8 cellular contexts compared by ENCODE assay signal in genomic region chr20:46767127-46767761, GRCh38. TPM values are rescaled to one million over a fixed set of nuclear protein-coding genes. Genes with fewer than 3 reads are reported as not detected.
DNase-seq lines count a peak whose midpoint lies in the region; ATAC-seq, FAIRE-seq and TF ChIP-seq lines count a peak whose summit lies in the region.

No MANE protein-coding gene starts in this region.

- no peaks in the 10 kb centered on the region for H3F3A ChIP-seq in PC-3 (ENCODE audit: low read length, unreplicated experiment)

- intact Hi-C loops in PC-3 (cut with micrococcal nuclease) = no loop called here
- intact Hi-C loops in gastrocnemius medialis (cut with DNase I; ENCODE audit: low total_unique reads) = no loop called here

- no TSS peak for BruUV-seq in PC-3 (replicated peaks; lab: Mats Ljungman, UMichigan)

- peak; percentile 75; the same call in 1 of the 2 replicates for ATAC-seq in PC-3
- ATAC-seq in gastrocnemius medialis = no peak
- no peak for ATAC-seq in GM21528 (IDR thresholded peaks at IDR 0.05; ENCODE audit: low FRiP score, unreplicated experiment)

- CTCF ChIA-PET in PC-3 (lab: Charles Lee) = no interaction called here

- peak; percentile 96 for TF ChIP-seq CTCF in PC-3 (conservative IDR thresholded peaks at IDR 0.05; ENCODE audit: low read depth, low read length)
- peak; percentile 89 for TF ChIP-seq CTCF in epithelial cell of proximal tubule (conservative IDR thresholded peaks at IDR 0.05; ENCODE audit: low read depth, low read length)
- TF ChIP-seq CTCF in gastrocnemius medialis (IDR thresholded peaks at IDR 0.05 in 4 of 5, conservative IDR thresholded peaks at IDR 0.05 in 1 of 5) = peak in 2 of 5 experiments; percentile 15 to 40

- no peaks in the 10 kb centered on the region for H3K9me2 ChIP-seq in PC-3 (replicated peaks; ENCODE audit: low read length)

- H3K36me3 ChIP-seq in PC-3 (ENCODE audit: low read depth, low read length) = no peaks in the 10 kb centered on the region
- no peaks in the 10 kb centered on the region for H3K36me3 ChIP-seq in small intestine (ENCODE audit: control insufficient read depth in 2 of 2, insufficient read depth in 2 of 2, low read length in 2 of 2)
- no peaks in the 10 kb centered on the region for H3K36me3 ChIP-seq in gastrocnemius medialis

- TF ChIP-seq POLR2A in gastrocnemius medialis (IDR thresholded peaks at IDR 0.05) = no peak

- H3K27ac ChIP-seq in PC-3 (ENCODE audit: low read length) (no peak overlapping the region), small intestine (ENCODE audit: low read depth in 1 of 2, low read length in 1 of 2) (no peak overlapping the region), gastrocnemius medialis (no peak overlapping the region)

- FAIRE-seq in HTR-8/SVneo (lab: Jason Lieb, UNC) (peak; percentile 88), small intestine (lab: Jason Lieb, UNC) (no peak)

- DNase-seq in NCI-H187 (lab: John Stamatoyannopoulos, UW) (peak; percentile 18 to 29), NCI-H187 treated with DMSO at 0.1 percent for 48 hours (lab: John Stamatoyannopoulos, UW) (no peak), HTR-8/SVneo (ENCODE audit: insufficient read length, low spot score) (peak; percentile 78), PC-3 (peak; percentile 81), epithelial cell of proximal tubule (ENCODE audit: low read depth) (no peak), small intestine (peak; percentile 57), gastrocnemius medialis (no peak)

- in situ Hi-C loops in gastrocnemius medialis (cut with MboI; ENCODE audit: low sequenced_read_pairs in 4 of 4) = loop anchor here (25.0 kb wide), 4 partner anchors 245 to 620 kb away; no protein-coding TSS in a partner anchor

- no peaks in the 10 kb centered on the region for H3K79me2 ChIP-seq in PC-3 (ENCODE audit: low read length)

- 33 to 60% (median 41%) methylated on average over 4 of the region's 4 CpGs for WGBS in small intestine, 3 donors

- H3K9ac ChIP-seq in PC-3 (ENCODE audit: low read length) = no peak overlapping the region

- no peaks in the 10 kb centered on the region for H3K9me3 ChIP-seq in PC-3 (ENCODE audit: low read length)
- H3K9me3 ChIP-seq in small intestine (ENCODE audit: control insufficient read depth, low read depth) = no peaks in the 10 kb centered on the region
- H3K9me3 ChIP-seq in gastrocnemius medialis = no peaks in the 10 kb centered on the region

- H3K4me3 ChIP-seq in PC-3 (ENCODE audit: low read length) (no peak overlapping the region), epithelial cell of proximal tubule (ENCODE audit: low read depth, low read length) (no peak overlapping the region), small intestine (ENCODE audit: low read depth in 1 of 2, low read length in 2 of 2) (no peak overlapping the region), gastrocnemius medialis (no peak overlapping the region)

- POLR2A ChIA-PET in PC-3 (lab: Charles Lee; ENCODE audit: unreplicated experiment) = no interaction called here

- no peak overlapping the region for H3K4me2 ChIP-seq in PC-3 (ENCODE audit: low read length)

- no peak overlapping the region for H2AFZ ChIP-seq in PC-3 (ENCODE audit: low read length)

- peaks cover 8% of the 10 kb centered on the region for H3K4me1 ChIP-seq in PC-3 (ENCODE audit: insufficient read depth, low read length)
- H3K4me1 ChIP-seq in small intestine (ENCODE audit: control insufficient read depth in 2 of 2, insufficient read depth in 1 of 2, low read depth in 1 of 2, low read length in 1 of 2) = no peaks in the 10 kb centered on the region
- no peaks in the 10 kb centered on the region for H3K4me1 ChIP-seq in gastrocnemius medialis

- no peaks in the 10 kb centered on the region for H4K20me1 ChIP-seq in PC-3 (ENCODE audit: low read length)

- H3K27me3 ChIP-seq in PC-3 (ENCODE audit: low read length) (peaks cover 20% of the 10 kb centered on the region), small intestine (ENCODE audit: control insufficient read depth in 2 of 2, insufficient read depth in 2 of 2, low read length in 2 of 2) (peaks cover 0 to 2% of the 10 kb centered on the region in 2 donors), gastrocnemius medialis (no peaks in the 10 kb centered on the region)

RNA-seq across cellular contexts. Expression of gene SLC2A10, which starts 57.8 kb away (rescaled TPM):
- total RNA-seq in PC-3 (2014; rRNA removed) = 9.6 and 10.8 TPM in 2 replicates
- total RNA-seq in epithelial cell of proximal tubule = 4.6 and 12.5 TPM in 2 replicates
- 1 to 10 TPM in 2 of 3 donors, under 1 TPM in 1; 0.27 to 3.7 (median 1.3) TPM for polyA plus RNA-seq in small intestine
- total RNA-seq in gastrocnemius medialis = 1 to 10 TPM in 3 of 4 donors, under 1 TPM in 1; 0.36 to 4.0 (median 2.4) TPM

Comparison
In these comparisons a context has a peak if more than half of its experiments do, and no peak if none do; other contexts are left out.
1. DNase-seq: peak in NCI-H187 (2 of 2), HTR-8/SVneo (single experiment), PC-3 (single experiment) and small intestine (single experiment); none in NCI-H187 treated with DMSO at 0.1 percent for 48 hours (single experiment), epithelial cell of proximal tubule (single experiment) and gastrocnemius medialis (0 of 2).